8 cellular contexts compared by ENCODE assay signal in genomic region chr9:129413537-129414376, GRCh38.
DNase-seq lines count a peak whose midpoint lies in the region; ATAC-seq and TF ChIP-seq lines count a peak whose summit lies in the region.

No MANE protein-coding gene starts in this region.

- H3K27me3 Mint-ChIP-seq in Caco-2 (ENCODE audit: insufficient read depth, unreplicated experiment) (no peaks in the 10 kb centered on the region), endodermal cell (ENCODE audit: insufficient read depth) (peaks cover 2% of the 10 kb centered on the region)

- CTCF ChIA-PET in Caco-2 (lab: Charles Lee): interaction anchor here (0.6 kb wide), 3 partner anchors 78 to 1458 kb away, joined by 3 to 5 read pairs (median 3); no protein-coding TSS in a partner anchor

- 1 to 4% methylated on average over 31 to 84 of the region's 84 CpGs for WGBS in endodermal cell (ENCODE audit: insufficient coverage in 1 of 2, insufficient read length in 1 of 2), 2 experiments

- peak overlapping the region; percentile 88 for H3K9ac ChIP-seq in HUES6 (ENCODE audit: low read length)
- peak overlapping the region; percentile 99 for H3K9ac ChIP-seq in NT2/D1 (ENCODE audit: insufficient read length, low read depth)
- H3K9ac ChIP-seq in endodermal cell (ENCODE audit: extremely low read depth, low read length, poor library complexity, severe bottlenecking): peak overlapping the region; percentile 82

- POLR2A ChIA-PET in Caco-2 (lab: Charles Lee): interaction anchor here (0.5 to 1.1 kb wide), 5 partner anchors 70 to 247 kb away, joined by 3 to 6 read pairs (median 4); partner anchors contain the start of gene NTMT1

- H3K27me3 ChIP-seq in Caco-2 (replicated peaks; ENCODE audit: control insufficient read depth, insufficient read depth, low read length) (no peaks in the 10 kb centered on the region), HUES6 (ENCODE audit: control insufficient read depth, insufficient read depth, low read length) (no peaks in the 10 kb centered on the region; the same call in 1 of the 2 replicates), NT2/D1 (ENCODE audit: insufficient read depth, insufficient read length) (peaks cover 3% of the 10 kb centered on the region), endodermal cell (ENCODE audit: control insufficient read depth, insufficient read depth, low read length, poor library complexity, severe bottlenecking) (no peaks in the 10 kb centered on the region)

- TF ChIP-seq CTCF in Caco-2 (IDR thresholded peaks at IDR 0.05; ENCODE audit: insufficient read depth in 1 of 2, low read depth in 1 of 2, low read length in 1 of 2, severe bottlenecking in 1 of 2, unreplicated experiment in 1 of 2): no peak
- TF ChIP-seq CTCF in endodermal cell (conservative IDR thresholded peaks at IDR 0.05): no peak

- peaks cover 46% of the 10 kb centered on the region for H3K4me1 ChIP-seq in Caco-2
- peaks cover 30% of the 10 kb centered on the region for H3K4me1 ChIP-seq in HUES6 (ENCODE audit: control insufficient read depth, insufficient read depth, low read length)
- H3K4me1 ChIP-seq in NT2/D1 (ENCODE audit: insufficient read depth, insufficient read length): peaks cover 24% of the 10 kb centered on the region
- H3K4me1 ChIP-seq in endodermal cell (ENCODE audit: control insufficient read depth, insufficient read depth, low read length): peaks cover 8% of the 10 kb centered on the region

- H3K27ac Mint-ChIP-seq in Caco-2 (ENCODE audit: unreplicated experiment) (peak overlapping the region; percentile 95), endodermal cell (peak overlapping the region; percentile 94)

- BruUV-seq in Caco-2 (replicated peaks; lab: Mats Ljungman, UMichigan): TSS peak; percentile 95

- peaks cover 15% of the 10 kb centered on the region for H3K36me3 Mint-ChIP-seq in Caco-2 (ENCODE audit: insufficient read depth, unreplicated experiment)
- peaks cover 4% of the 10 kb centered on the region for H3K36me3 Mint-ChIP-seq in endodermal cell (ENCODE audit: low read depth)

- H3K4me3 ChIP-seq in Caco-2 (ENCODE audit: low read depth, low read length) (peak overlapping the region; percentile 52), HUES6 (ENCODE audit: low read depth, low read length) (peak overlapping the region; percentile 70), NT2/D1 (ENCODE audit: insufficient read length, low read depth) (peak overlapping the region; percentile 73), endodermal cell (ENCODE audit: low read length) (peak overlapping the region; percentile 71)

- H3K4me1 Mint-ChIP-seq in Caco-2 (ENCODE audit: low read depth, unreplicated experiment) (peaks cover 13% of the 10 kb centered on the region), endodermal cell (peaks cover 20% of the 10 kb centered on the region)

- peak overlapping the region; percentile 73 for H3K4me3 Mint-ChIP-seq in Caco-2 (ENCODE audit: unreplicated experiment)
- H3K4me3 Mint-ChIP-seq in endodermal cell: peak overlapping the region; percentile 58

- peak overlapping the region; percentile 97 for H3K27ac ChIP-seq in HUES6 (ENCODE audit: low read depth, low read length)
- H3K27ac ChIP-seq in endodermal cell (ENCODE audit: low read depth, low read length): peak overlapping the region; percentile 99

- intact Hi-C loops in Caco-2 (cut with micrococcal nuclease; ENCODE audit: unreplicated experiment): loop anchor here (2.0 kb wide), 3 partner anchors 23 to 79 kb away; no protein-coding TSS in a partner anchor

- H3K9me3 ChIP-seq in Caco-2 (no peaks in the 10 kb centered on the region), HUES6 (ENCODE audit: control insufficient read depth, insufficient read depth, low read depth, low read length) (peaks cover 8% of the 10 kb centered on the region), NT2/D1 (ENCODE audit: insufficient read depth, low read length) (peaks cover 8% of the 10 kb centered on the region; the same call in 1 of the 2 replicates), endodermal cell (ENCODE audit: control insufficient read depth, low read length) (no peaks in the 10 kb centered on the region)

- no peaks in the 10 kb centered on the region for H3K36me3 ChIP-seq in Caco-2 (ENCODE audit: control insufficient read depth, insufficient read depth, low read length)
- H3K36me3 ChIP-seq in HUES6 (ENCODE audit: control insufficient read depth, insufficient read depth, low read length): no peaks in the 10 kb centered on the region
- H3K36me3 ChIP-seq in NT2/D1 (ENCODE audit: insufficient read depth, insufficient read length, low read length): no peaks in the 10 kb centered on the region
- no peaks in the 10 kb centered on the region for H3K36me3 ChIP-seq in endodermal cell (ENCODE audit: control insufficient read depth, insufficient read depth, low read length)

- ATAC-seq in GM21423 (IDR thresholded peaks at IDR 0.05; ENCODE audit: unreplicated experiment): peak; percentile 88

- H3K9me3 Mint-ChIP-seq in Caco-2 (ENCODE audit: unreplicated experiment) (peaks cover 13% of the 10 kb centered on the region), endodermal cell (peaks cover 8% of the 10 kb centered on the region)

- DNase-seq in Caco-2 (peak; percentile 98 to 99), NT2/D1 (ENCODE audit: low read depth, low spot score) (peak; percentile 90), endodermal cell (peak; percentile 98), mesenteric fat pad (ENCODE audit: low spot score) (peak; percentile 100)
- peak; percentile 98 for DNase-seq in activated CD8-positive, alpha-beta memory T cell treated with anti-CD3 and anti-CD28 coated beads, Interleukin-2, amount 50 U/mL, for 24 hours (ENCODE audit: extremely low read depth)
- peak; percentile 99 for DNase-seq in stimulated activated CD8-positive, alpha-beta memory T cell treated with anti-CD3 and anti-CD28 coated beads, Interleukin-12 subunit alpha, Interleukin-12 subunit beta, amount 100 ng/mL, for 4 hours (ENCODE audit: low read depth)

Comparison
In these comparisons a context has a peak if more than half of its experiments do, and no peak if none do; other contexts are left out.
1. Peak in every context shown above with its lines: DNase-seq, ATAC-seq, H3K4me3 ChIP-seq and H3K27ac ChIP-seq.